Comparison of ENCODE assay signal across 32 cellular contexts in genomic region chr5:113235884-113236283, GRCh38.
DNase-seq lines count a peak whose midpoint lies in the region; ATAC-seq and TF ChIP-seq lines count a peak whose summit lies in the region.
"Had no signal": no experiment of that assay in that cellular context is flagged by ENCODE, and none has a peak within 500 bp of the region (broad histone marks: within the 10 kb centered on the region; RNA-seq: fewer than 3 reads in every experiment).

No MANE protein-coding gene starts in this region.

- H4K20me1 ChIP-seq in PC-3 (ENCODE audit: low read length): no peaks in the 10 kb centered on the region

- no peaks in the 10 kb centered on the region for H3K36me3 ChIP-seq in breast epithelium
- no peaks in the 10 kb centered on the region for H3K36me3 ChIP-seq in PC-3 (ENCODE audit: low read depth, low read length)
- H3K36me3 ChIP-seq: esophagus squamous epithelium, heart right ventricle had no signal

- TF ChIP-seq CTCF in MCF 10A (IDR thresholded peaks at IDR 0.05; ENCODE audit: unreplicated experiment): no peak
- TF ChIP-seq CTCF in breast epithelium (IDR thresholded peaks at IDR 0.05): no peak
- no peak for TF ChIP-seq CTCF in PC-3 (conservative IDR thresholded peaks at IDR 0.05; ENCODE audit: low read depth, low read length)

- H3K27me3 ChIP-seq in breast epithelium: no peaks in the 10 kb centered on the region
- H3K27me3 ChIP-seq in PC-3 (ENCODE audit: low read length): no peaks in the 10 kb centered on the region
- H3K27me3 ChIP-seq: esophagus squamous epithelium, heart right ventricle, testis had no signal

- no peak overlapping the region for H3K27ac Mint-ChIP-seq in MCF 10A (ENCODE audit: low read depth, unreplicated experiment)
- no peak overlapping the region for H3K27ac Mint-ChIP-seq in stimulated activated memory B cell treated with anti-CD40 and anti-IgM and Interleukin-4, amounts not matched to agents 10 μg/mL and 1 μg/mL and 100 μg/mL, for 72 hours
- H3K27ac Mint-ChIP-seq in T-helper 17 cell: no peak overlapping the region
- H3K27ac Mint-ChIP-seq: activated CD4-positive, alpha-beta T cell treated with anti-CD3 and anti-CD28 coated beads, Interleukin-2, amount 10 ng/mL, durations not matched to agents 24 days and 14 days; activated naive CD8-positive, alpha-beta T cell treated with anti-CD3 and anti-CD28 coated beads for 36 hours; activated T-cell treated with anti-CD3 and anti-CD28 coated beads, Interleukin-2, amount 50 U/mL, for 24 hours; effector memory CD8-positive, alpha-beta T cell had no signal

- no peak for TF ChIP-seq POLR2A in breast epithelium (IDR thresholded peaks at IDR 0.05)

- peaks cover 40% of the 10 kb centered on the region for H3K4me1 Mint-ChIP-seq in MCF 10A (ENCODE audit: insufficient read depth, unreplicated experiment)
- no peaks in the 10 kb centered on the region for H3K4me1 Mint-ChIP-seq in stimulated activated memory B cell treated with anti-CD40 and anti-IgM and Interleukin-4, amounts not matched to agents 10 μg/mL and 1 μg/mL and 100 μg/mL, for 72 hours
- peaks cover 7% of the 10 kb centered on the region for H3K4me1 Mint-ChIP-seq in T-helper 17 cell
- H3K4me1 Mint-ChIP-seq: activated CD4-positive, alpha-beta T cell treated with anti-CD3 and anti-CD28 coated beads, Interleukin-2, amount 10 ng/mL, durations not matched to agents 24 days and 14 days; activated naive CD8-positive, alpha-beta T cell treated with anti-CD3 and anti-CD28 coated beads for 36 hours had no signal

- peak; percentile 51 for ATAC-seq in PC-3
- peak; percentile 41 for ATAC-seq in stimulated activated memory B cell treated with anti-CD40 and anti-IgM and Interleukin-4, amounts not matched to agents 10 μg/mL and 1 μg/mL and 100 μg/mL, for 72 hours
- ATAC-seq in T-helper 17 cell: no peak
- no peak for ATAC-seq in HG02798 (IDR thresholded peaks at IDR 0.05; ENCODE audit: poor library complexity, unreplicated experiment)
- ATAC-seq: effector memory CD8-positive, alpha-beta T cell; heart right ventricle; HepG2; left lobe of liver; Panc1 had no signal

- intact Hi-C loops in MCF 10A (cut with micrococcal nuclease): no loop called here
- intact Hi-C loops in breast epithelium (cut with DNase I; ENCODE audit: low total_unique reads): no loop called here
- intact Hi-C loops in PC-3 (cut with micrococcal nuclease): no loop called here

- POLR2A ChIA-PET in MCF 10A (lab: Yijun Ruan, JAX) (interaction anchor here (0.7 to 1.7 kb wide), 8 partner anchors 23 to 106 kb away, joined by 3 to 5 read pairs (median 4); no protein-coding TSS in a partner anchor), PC-3 (lab: Charles Lee; ENCODE audit: unreplicated experiment) (interaction anchor here (0.9 kb wide), 1 partner anchor 185 kb away, joined by 3 read pairs; no protein-coding TSS in a partner anchor)

- H3K4me3 Mint-ChIP-seq in MCF 10A (ENCODE audit: unreplicated experiment): no peak overlapping the region
- no peak overlapping the region for H3K4me3 Mint-ChIP-seq in stimulated activated memory B cell treated with anti-CD40 and anti-IgM and Interleukin-4, amounts not matched to agents 10 μg/mL and 1 μg/mL and 100 μg/mL, for 72 hours
- H3K4me3 Mint-ChIP-seq in T-helper 17 cell: no peak overlapping the region
- H3K4me3 Mint-ChIP-seq: activated CD4-positive, alpha-beta T cell treated with anti-CD3 and anti-CD28 coated beads, Interleukin-2, amount 10 ng/mL, durations not matched to agents 24 days and 14 days; activated naive CD8-positive, alpha-beta T cell treated with anti-CD3 and anti-CD28 coated beads for 36 hours; activated T-cell treated with anti-CD3 and anti-CD28 coated beads, Interleukin-2, amount 50 U/mL, for 24 hours; effector memory CD8-positive, alpha-beta T cell had no signal

- no peaks in the 10 kb centered on the region for H3K79me2 ChIP-seq in PC-3 (ENCODE audit: low read length)

- peak; percentile 27 for DNase-seq in MCF 10A (ENCODE audit: unreplicated experiment)
- no peak for DNase-seq in breast epithelium (ENCODE audit: low spot score in 2 of 2)
- peak; percentile 52 for DNase-seq in PC-3
- no peak for DNase-seq in epithelial cell of prostate (ENCODE audit: low read depth, low spot score)
- no peak for DNase-seq in T-helper 17 cell
- DNase-seq in stimulated activated CD4-positive, alpha-beta T cell treated with anti-CD3 and anti-CD28 coated beads, Interleukin-1b, Interleukin-23, amount 100 ng/mL, for 48 hours: no peak
- DNase-seq: activated CD4-positive, alpha-beta T cell treated with anti-CD3 and anti-CD28 coated beads, Interleukin-2, amount 10 ng/mL, durations not matched to agents 24 days and 14 days; activated effector memory CD4-positive, alpha-beta T cell treated with anti-CD3 and anti-CD28 coated beads, Interleukin-2, amount 50 U/mL, for 16 hours; activated naive CD8-positive, alpha-beta T cell treated with anti-CD3 and anti-CD28 coated beads for 36 hours; activated T-cell treated with anti-CD3 and anti-CD28 coated beads, Interleukin-2, amount 50 U/mL, for 24 hours; aorta; central memory CD4-positive, alpha-beta T cell; cortex of kidney; effector memory CD8-positive, alpha-beta T cell; esophagus squamous epithelium; foreskin melanocyte; GM23248; heart right ventricle; mesenchymal stem cell; NCI-H2227 treated with DMSO at 0.1 percent for 48 hours; NCI-H526 treated with DMSO at 0.1 percent for 48 hours; SIG-M5; stimulated activated naive CD4-positive, alpha-beta T cell treated with Interleukin-2 at 50 U/mL for 16 hours; SW 1271; T1000; testis had no signal

- H3K4me2 ChIP-seq in PC-3 (ENCODE audit: low read length): no peak overlapping the region

- H3F3A ChIP-seq in PC-3 (ENCODE audit: low read length, unreplicated experiment): no peaks in the 10 kb centered on the region

- H3K9me3 Mint-ChIP-seq in MCF 10A (ENCODE audit: unreplicated experiment): no peaks in the 10 kb centered on the region
- no peaks in the 10 kb centered on the region for H3K9me3 Mint-ChIP-seq in stimulated activated memory B cell treated with anti-CD40 and anti-IgM and Interleukin-4, amounts not matched to agents 10 μg/mL and 1 μg/mL and 100 μg/mL, for 72 hours
- H3K9me3 Mint-ChIP-seq: activated CD4-positive, alpha-beta T cell treated with anti-CD3 and anti-CD28 coated beads, Interleukin-2, amount 10 ng/mL, durations not matched to agents 24 days and 14 days; activated naive CD8-positive, alpha-beta T cell treated with anti-CD3 and anti-CD28 coated beads for 36 hours; activated T-cell treated with anti-CD3 and anti-CD28 coated beads, Interleukin-2, amount 50 U/mL, for 24 hours; effector memory CD8-positive, alpha-beta T cell had no signal

- CTCF ChIA-PET in MCF 10A (lab: Yijun Ruan, JAX): interaction anchor here (0.7 kb wide), 2 partner anchors 14 to 35 kb away, joined by 3 read pairs; no protein-coding TSS in a partner anchor
- CTCF ChIA-PET in PC-3 (lab: Charles Lee): no interaction called here

- H3K9me2 ChIP-seq in PC-3 (replicated peaks; ENCODE audit: low read length): no peaks in the 10 kb centered on the region

- H3K27me3 Mint-ChIP-seq in MCF 10A (ENCODE audit: insufficient read depth, unreplicated experiment): no peaks in the 10 kb centered on the region
- peaks cover 27% of the 10 kb centered on the region for H3K27me3 Mint-ChIP-seq in stimulated activated memory B cell treated with anti-CD40 and anti-IgM and Interleukin-4, amounts not matched to agents 10 μg/mL and 1 μg/mL and 100 μg/mL, for 72 hours
- H3K27me3 Mint-ChIP-seq in T-helper 17 cell: peaks cover 35% of the 10 kb centered on the region

- H3K9me3 ChIP-seq in breast epithelium: no peaks in the 10 kb centered on the region
- no peaks in the 10 kb centered on the region for H3K9me3 ChIP-seq in PC-3 (ENCODE audit: low read length)
- no peaks in the 10 kb centered on the region for H3K9me3 ChIP-seq in T-helper 17 cell (ENCODE audit: control insufficient read depth, low read length, poor library complexity, severe bottlenecking)
- H3K9me3 ChIP-seq: esophagus squamous epithelium, heart right ventricle, testis had no signal

- H3K27ac ChIP-seq in breast epithelium (no peak overlapping the region), PC-3 (ENCODE audit: low read length) (no peak overlapping the region), epithelial cell of prostate (peak overlapping the region; percentile 55)
- H3K27ac ChIP-seq: esophagus squamous epithelium, GM23248, HL-60, testis had no signal

- H3K4me1 ChIP-seq in breast epithelium (peaks cover 0 to 9% of the 10 kb centered on the region in 2 donors), PC-3 (ENCODE audit: insufficient read depth, low read length) (peaks cover 30% of the 10 kb centered on the region)
- H3K4me1 ChIP-seq: testis had no signal

- H3K36me3 Mint-ChIP-seq in MCF 10A (ENCODE audit: insufficient read depth, unreplicated experiment) (no peaks in the 10 kb centered on the region), T-helper 17 cell (ENCODE audit: low read depth) (no peaks in the 10 kb centered on the region)
- no peaks in the 10 kb centered on the region for H3K36me3 Mint-ChIP-seq in stimulated activated memory B cell treated with anti-CD40 and anti-IgM and Interleukin-4, amounts not matched to agents 10 μg/mL and 1 μg/mL and 100 μg/mL, for 72 hours
- H3K36me3 Mint-ChIP-seq: activated naive CD8-positive, alpha-beta T cell treated with anti-CD3 and anti-CD28 coated beads for 36 hours had no signal

- no TSS peak for BruUV-seq in MCF 10A (replicated peaks; lab: Mats Ljungman, UMichigan)
- BruUV-seq in PC-3 (replicated peaks; lab: Mats Ljungman, UMichigan): no TSS peak

- H3K4me3 ChIP-seq in breast epithelium (no peak overlapping the region), PC-3 (ENCODE audit: low read length) (no peak overlapping the region)
- H3K4me3 ChIP-seq: esophagus squamous epithelium, GM23248, heart right ventricle, testis had no signal

- no peak overlapping the region for H3K9ac ChIP-seq in PC-3 (ENCODE audit: low read length)
- H3K9ac ChIP-seq: GM23248 had no signal

- no peak overlapping the region for H2AFZ ChIP-seq in PC-3 (ENCODE audit: low read length)
- H2AFZ ChIP-seq: GM23248 had no signal

Comparison
In these comparisons a context has a peak if more than half of its experiments do, and no peak if none do; other contexts are left out.
1. DNase-seq: peak in MCF 10A (single experiment) and PC-3 (single experiment); none in breast epithelium (0 of 2), epithelial cell of prostate (single experiment), T-helper 17 cell (0 of 3) and stimulated activated CD4-positive, alpha-beta T cell treated with anti-CD3 and anti-CD28 coated beads, Interleukin-1b, Interleukin-23, amount 100 ng/mL, for 48 hours (single experiment).
2. ATAC-seq: peak in PC-3 (single experiment) and stimulated activated memory B cell treated with anti-CD40 and anti-IgM and Interleukin-4, amounts not matched to agents 10 μg/mL and 1 μg/mL and 100 μg/mL, for 72 hours (single experiment); none in T-helper 17 cell (single experiment) and HG02798 (single experiment).